In genomic region chr1:155136728-155137127, GRCh38 we compare ENCODE assay signal across 1 cellular context.
TF ChIP-seq lines count a peak whose summit lies in the region.

No MANE protein-coding gene starts in this region.

TF ChIP-seq in IMR-90, 13 proteins besides CTCF, POLR2A, EP300 and RAD21 (continued from another document):
- TF ChIP-seq RFX5 (IDR thresholded peaks at IDR 0.05; ENCODE audit: low read depth, low read length) (no peak), FOS (IDR thresholded peaks at IDR 0.05; ENCODE audit: low read depth, low read length) (no peak), CHD1 (IDR thresholded peaks at IDR 0.05; ENCODE audit: low read depth, low read length) (no peak), ELK1 (IDR thresholded peaks at IDR 0.05; ENCODE audit: borderline replicate concordance, low read depth, low read length) (no peak), BHLHE40 (IDR thresholded peaks at IDR 0.05; ENCODE audit: low read depth, low read length) (no peak), MAFK (IDR thresholded peaks at IDR 0.05; ENCODE audit: low read depth, low read length) (no peak), CEBPB (IDR thresholded peaks at IDR 0.05; ENCODE audit: low read depth, low read length) (no peak)
- TF ChIP-seq, protein P1, sequence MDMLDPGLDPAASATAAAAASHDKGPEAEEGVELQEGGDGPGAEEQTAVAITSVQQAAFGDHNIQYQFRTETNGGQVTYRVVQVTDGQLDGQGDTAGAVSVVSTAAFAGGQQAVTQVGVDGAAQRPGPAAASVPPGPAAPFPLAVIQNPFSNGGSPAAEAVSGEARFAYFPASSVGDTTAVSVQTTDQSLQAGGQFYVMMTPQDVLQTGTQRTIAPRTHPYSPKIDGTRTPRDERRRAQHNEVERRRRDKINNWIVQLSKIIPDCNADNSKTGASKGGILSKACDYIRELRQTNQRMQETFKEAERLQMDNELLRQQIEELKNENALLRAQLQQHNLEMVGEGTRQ (IDR thresholded peaks at IDR 0.05; ENCODE audit: low read depth, low read length): no peak
